In genomic region chr2:127516031-127516430, GRCh38 we compare ENCODE assay signal across 11 cellular contexts. TPM values are rescaled to one million over a fixed set of nuclear protein-coding genes. Genes with fewer than 3 reads are reported as not detected.
DNase-seq lines count a peak whose midpoint lies in the region; ATAC-seq and TF ChIP-seq lines count a peak whose summit lies in the region.
"Had no signal": no experiment of that assay in that cellular context is flagged by ENCODE, and none has a peak within 500 bp of the region (broad histone marks: within the 10 kb centered on the region; RNA-seq: fewer than 3 reads in every experiment).

No MANE protein-coding gene starts in this region.

- H3K79me2 ChIP-seq in PC-9 (ENCODE audit: low read depth), result peaks cover 100% of the 10 kb centered on the region

- CTCF ChIA-PET in PC-9 (lab: Charles Lee), result no interaction called here

- H3K9me3 ChIP-seq in right cardiac atrium (ENCODE audit: control insufficient read depth, low read length) (no peaks in the 10 kb centered on the region), skeletal muscle satellite cell (replicated peaks; ENCODE audit: low read length) (no peaks in the 10 kb centered on the region), PC-9 (ENCODE audit: insufficient read depth, low read depth) (no peaks in the 10 kb centered on the region)
- H3K9me3 ChIP-seq: neutrophil had no signal

- no peak overlapping the region for H3K4me3 ChIP-seq in right cardiac atrium (ENCODE audit: low read length)
- peak overlapping the region; percentile 50 for H3K4me3 ChIP-seq in skeletal muscle satellite cell (ENCODE audit: low read length)
- H3K4me3 ChIP-seq in PC-9, result no peak overlapping the region

- ATAC-seq in right cardiac atrium (peak; percentile 84 to 85), HG03139 (IDR thresholded peaks at IDR 0.05; ENCODE audit: unreplicated experiment) (no peak)
- ATAC-seq: foreskin keratinocyte had no signal

- no peak for TF ChIP-seq CTCF in PC-9 (conservative IDR thresholded peaks at IDR 0.05)

- H3K4me1 ChIP-seq in right cardiac atrium (ENCODE audit: control insufficient read depth, insufficient read depth, low read length) (peaks cover 17% of the 10 kb centered on the region), skeletal muscle satellite cell (ENCODE audit: control insufficient read depth, insufficient read depth, low read length) (peaks cover 37% of the 10 kb centered on the region), PC-9 (replicated peaks; ENCODE audit: insufficient read depth) (no peaks in the 10 kb centered on the region)
- H3K4me1 ChIP-seq: foreskin keratinocyte had no signal

- WGBS in right cardiac atrium, result 58% methylated on average over 10 of the region's 10 CpGs

- no peaks in the 10 kb centered on the region for H3K27me3 ChIP-seq in right cardiac atrium (ENCODE audit: control insufficient read depth, insufficient read depth)
- no peaks in the 10 kb centered on the region for H3K27me3 ChIP-seq in skeletal muscle satellite cell (ENCODE audit: control insufficient read depth, insufficient read depth, low read length)
- no peaks in the 10 kb centered on the region for H3K27me3 ChIP-seq in PC-9 (ENCODE audit: insufficient read depth, low read depth)
- H3K27me3 ChIP-seq: foreskin keratinocyte, neutrophil had no signal

- no peaks in the 10 kb centered on the region for H3K9me2 ChIP-seq in PC-9 (ENCODE audit: insufficient read depth)

- DNase-seq in EH (ENCODE audit: low read depth) (peak; percentile 88), astrocyte of the hippocampus (ENCODE audit: low read depth, low spot score) (peak; percentile 85), right cardiac atrium (peak; percentile 91 to 95 (median 95)), PC-9 (no peak), ACHN (no peak)
- DNase-seq in activated naive CD4-positive, alpha-beta T cell treated with anti-CD3 and anti-CD28 coated beads, Interleukin-2, amount 50 U/mL, for 16 hours, result no peak
- DNase-seq: DND-41, foreskin keratinocyte had no signal

- peak overlapping the region; percentile 74 for H3K9ac ChIP-seq in skeletal muscle satellite cell (ENCODE audit: low read depth, low read length)

- peak overlapping the region; percentile 96 for H3K27ac ChIP-seq in right cardiac atrium (ENCODE audit: low read length)
- no peak overlapping the region for H3K27ac ChIP-seq in PC-9
- H3K27ac ChIP-seq: foreskin keratinocyte, neutrophil had no signal

- H3K36me3 ChIP-seq in skeletal muscle satellite cell (ENCODE audit: insufficient read depth, low read length) (peaks cover 33% of the 10 kb centered on the region), PC-9 (ENCODE audit: low read depth) (peaks cover 55% of the 10 kb centered on the region)

- H3F3A ChIP-seq in PC-9 (ENCODE audit: insufficient read depth, low read depth), result peaks cover 9% of the 10 kb centered on the region; the same call in 1 of the 2 replicates

- intact Hi-C loops in right cardiac atrium (cut with DNase I) (no loop called here), PC-9 (cut with micrococcal nuclease; ENCODE audit: unreplicated experiment) (no loop called here)

- in situ Hi-C loops in ACHN (cut with HindIII; ENCODE audit: low pct_ligation_motif_present, low pct_unique_long_range_greater_than_20kb, low sequenced_read_pairs), result no loop called here

- H2AFZ ChIP-seq in PC-9, result no peak overlapping the region

- POLR2A ChIA-PET in PC-9 (lab: Charles Lee; ENCODE audit: unreplicated experiment), result no interaction called here

- H4K20me1 ChIP-seq in PC-9 (ENCODE audit: insufficient read depth), result peaks cover 87% of the 10 kb centered on the region

- peak overlapping the region; percentile 53 for H3K4me2 ChIP-seq in skeletal muscle satellite cell (ENCODE audit: low read length)
- no peak overlapping the region for H3K4me2 ChIP-seq in PC-9

- BruUV-seq in PC-9 (replicated peaks; lab: Mats Ljungman, UMichigan), result no TSS peak

RNA-seq across cellular contexts. Expression of gene IWS1, which starts 10.3 kb away (rescaled TPM):
- 10 to 100 TPM; 51.5 to 57.6 (median 53.4) TPM for total RNA-seq in right cardiac atrium
- polyA plus RNA-seq in right cardiac atrium, result 64.4 TPM
- 25.6 and 26.6 TPM in 2 replicates for total RNA-seq in skeletal muscle satellite cell (2012; rRNA removed)
- 47.3 and 51.3 TPM in 2 replicates for total RNA-seq in PC-9 (2021)

RNA-seq across cellular contexts. Expression of gene MYO7B, which starts 19.5 kb away (rescaled TPM):
- under 1 TPM; 0.29 to 0.56 (median 0.38) TPM for total RNA-seq in right cardiac atrium
- polyA plus RNA-seq in right cardiac atrium, result 0.81 TPM
- total RNA-seq in skeletal muscle satellite cell (2012; rRNA removed), result under 0.01 and 0.66 TPM in 2 replicates
- not detected in 2 replicates for total RNA-seq in PC-9 (2021)
- total RNA-seq: foreskin keratinocyte had no signal

Comparison
In these comparisons a context has a peak if more than half of its experiments do, and no peak if none do; other contexts are left out.
1. DNase-seq: peak in EH (single experiment), astrocyte of the hippocampus (single experiment) and right cardiac atrium (3 of 3); none in PC-9 (0 of 2), activated naive CD4-positive, alpha-beta T cell treated with anti-CD3 and anti-CD28 coated beads, Interleukin-2, amount 50 U/mL, for 16 hours (single experiment) and ACHN (single experiment).